20 cellular contexts compared by ENCODE assay signal in the genomic region with DNA sequence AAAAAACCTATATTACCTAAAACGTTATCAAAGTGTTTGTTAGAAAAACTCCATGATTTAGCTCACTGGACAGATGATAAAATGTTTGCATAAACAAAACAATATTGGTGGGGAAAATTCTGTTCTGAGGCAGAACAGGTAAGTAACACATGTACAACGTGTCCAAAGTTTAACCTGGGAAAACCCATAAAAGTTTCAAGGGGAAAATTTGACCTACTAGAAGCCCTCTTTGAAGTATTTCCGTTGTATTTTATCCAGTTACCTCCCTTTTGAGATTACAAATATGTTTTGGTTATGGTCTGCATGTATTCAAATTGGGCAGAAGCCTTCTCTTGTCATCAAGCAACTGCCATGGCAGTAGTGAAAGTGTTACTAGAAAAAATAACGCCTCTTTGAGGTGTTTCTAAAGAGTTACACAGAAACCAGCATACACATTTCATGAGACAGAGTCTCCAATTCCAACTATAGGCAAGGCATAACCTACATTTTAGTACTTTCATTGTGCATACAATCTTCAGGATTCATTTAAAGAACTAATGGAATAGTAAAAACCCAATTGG.
DNase-seq lines count a peak whose midpoint lies in the region; ATAC-seq and TF ChIP-seq lines count a peak whose summit lies in the region.
"Had no signal": no experiment of that assay in that cellular context is flagged by ENCODE, and none has a peak within 500 bp of the region (broad histone marks: within the 10 kb centered on the region; RNA-seq: fewer than 3 reads in every experiment).

No MANE protein-coding gene starts in this region.

- no peaks in the 10 kb centered on the region for H3K36me3 ChIP-seq in WERI-Rb-1
- H3K36me3 ChIP-seq: adrenal gland, gastrocnemius medialis, right lobe of liver had no signal

- H3K4me3 ChIP-seq in WERI-Rb-1 (ENCODE audit: low read depth, low read length), result no peak overlapping the region
- H3K4me3 ChIP-seq: adrenal gland, gastrocnemius medialis, right lobe of liver had no signal

- no peak for TF ChIP-seq CTCF in WERI-Rb-1 (IDR thresholded peaks at IDR 0.05; ENCODE audit: low read depth, low read length)

- peaks cover 10% of the 10 kb centered on the region for H3K9me3 ChIP-seq in WERI-Rb-1 (ENCODE audit: severe bottlenecking)
- H3K9me3 ChIP-seq: adrenal gland, gastrocnemius medialis, right lobe of liver had no signal

- no peak for DNase-seq in NOMO-1 (lab: John Stamatoyannopoulos, UW; ENCODE audit: unreplicated experiment in 2 of 2)
- no peak for DNase-seq in NCI-H2081 (lab: John Stamatoyannopoulos, UW)
- no peak for DNase-seq in WERI-Rb-1
- no peak for DNase-seq in DMS114 treated with DMSO at 0.1 percent for 48 hours (lab: John Stamatoyannopoulos, UW; ENCODE audit: unreplicated experiment)
- DNase-seq: activated CD4-positive, alpha-beta T cell treated with anti-CD3 and anti-CD28 coated beads for 1 hour; adrenal gland; DMS 273 treated with DMSO at 0.1 percent for 48 hours; gastrocnemius medialis; mesenchymal stem cell; NCI-H1436 treated with DMSO at 0.1 percent for 48 hours; NCI-H524 treated with DMSO at 0.1 percent for 48 hours; right lobe of liver; stimulated activated CD4-positive, alpha-beta T cell treated with anti-CD3 and anti-CD28 coated beads, Interleukin-4, amount 100 ng/mL, for 24 hours; T-helper 1 cell had no signal

- ATAC-seq in GM18502 (IDR thresholded peaks at IDR 0.05; ENCODE audit: poor library complexity, unreplicated experiment), result peak; percentile 67
- ATAC-seq in GM19438 (IDR thresholded peaks at IDR 0.05; ENCODE audit: low read depth, unreplicated experiment), result peak; percentile 57
- ATAC-seq in HG02678 (IDR thresholded peaks at IDR 0.05; ENCODE audit: unreplicated experiment), result peak; percentile 75
- peak; percentile 67 for ATAC-seq in HG03378 (IDR thresholded peaks at IDR 0.05; ENCODE audit: unreplicated experiment)
- ATAC-seq: gastrocnemius medialis; right lobe of liver; stimulated activated memory B cell treated with anti-CD40 and anti-IgM and Interleukin-4, amounts not matched to agents 10 μg/mL and 1 μg/mL and 100 μg/mL, for 72 hours had no signal

- no peaks in the 10 kb centered on the region for H3K27me3 ChIP-seq in WERI-Rb-1 (ENCODE audit: insufficient read depth, low read depth, severe bottlenecking)
- H3K27me3 ChIP-seq: adrenal gland, gastrocnemius medialis, right lobe of liver had no signal

- H3K27ac ChIP-seq in WERI-Rb-1, result no peak overlapping the region
- H3K27ac ChIP-seq: adrenal gland, gastrocnemius medialis, HL-60, right lobe of liver had no signal
